In genomic region chr22:22513619-22514018, GRCh38 we compare ENCODE assay signal across 26 cellular contexts. TPM values are rescaled to one million over a fixed set of nuclear protein-coding genes. Genes with fewer than 3 reads are reported as not detected.
DNase-seq lines count a peak whose midpoint lies in the region; ATAC-seq, FAIRE-seq and TF ChIP-seq lines count a peak whose summit lies in the region.
"Had no signal": no experiment of that assay in that cellular context is flagged by ENCODE, and none has a peak within 500 bp of the region (broad histone marks: within the 10 kb centered on the region; RNA-seq: fewer than 3 reads in every experiment).

No MANE protein-coding gene starts in this region.

- H3K4me3 ChIP-seq in K562, result no peak overlapping the region
- H3K4me3 ChIP-seq: BLaER1, GM12878 had no signal

- H3K36me3 ChIP-seq in K562 (ENCODE audit: control insufficient read depth, insufficient read depth, low read length), result peaks cover 39% of the 10 kb centered on the region
- H3K36me3 ChIP-seq: BE2C, BLaER1 had no signal

- no peak for FAIRE-seq in K562 (lab: Jason Lieb, UNC)
- FAIRE-seq: A204.1, GM12878, GM18507 had no signal

- no peaks in the 10 kb centered on the region for H4K20me1 ChIP-seq in K562 (replicated peaks; ENCODE audit: control insufficient read depth, insufficient read depth, low read length)
- H4K20me1 ChIP-seq: BLaER1 had no signal

- TF ChIP-seq RAD21 in K562 (CRISPR knock-in tag; conservative IDR thresholded peaks at IDR 0.05 in 1 of 2, IDR thresholded peaks at IDR 0.05 in 1 of 2), result no peak

- no peak overlapping the region for H3K4me2 ChIP-seq in K562 (ENCODE audit: insufficient read depth, low read length)
- H3K4me2 ChIP-seq: BLaER1 had no signal

- TF ChIP-seq CTCF in K562 (IDR thresholded peaks at IDR 0.05 in 2 of 3, conservative IDR thresholded peaks at IDR 0.05 in 1 of 3; ENCODE audit: insufficient read depth in 2 of 3, low read depth in 1 of 3, low read length in 3 of 3) (no peak), neural crest cell (conservative IDR thresholded peaks at IDR 0.05) (no peak)

- H3K27me3 ChIP-seq in K562 (ENCODE audit: control insufficient read depth in 2 of 2, insufficient read depth in 2 of 2, low read length in 2 of 2), result no peaks in the 10 kb centered on the region
- H3K27me3 ChIP-seq: BLaER1 had no signal

- WGBS in K562 (ENCODE audit: insufficient coverage, low coverage, missing lambda C conversion rate), result 87% methylated on average over 2 of the region's 2 CpGs

- peak overlapping the region; percentile 12 for H3K4me3 Mint-ChIP-seq in neural crest cell
- H3K4me3 Mint-ChIP-seq: CD14-positive monocyte; CD4-positive, alpha-beta memory T cell; CD4-positive, CD25-positive, alpha-beta regulatory T cell had no signal

- peaks cover 12% of the 10 kb centered on the region for H3K79me2 ChIP-seq in K562 (ENCODE audit: control insufficient read depth, insufficient read depth, low read length)

- no peak for TF ChIP-seq EP300 in K562 (IDR thresholded peaks at IDR 0.05; ENCODE audit: low read length)

- H3K9me3 ChIP-seq in K562 (replicated peaks; ENCODE audit: control insufficient read depth, insufficient read depth, low read depth, low read length), result peaks cover 23% of the 10 kb centered on the region
- H3K9me3 ChIP-seq: BE2C had no signal

- BruUV-seq in K562 (replicated peaks; lab: Mats Ljungman, UMichigan), result no TSS peak

- intact Hi-C loops in K562 (cut with micrococcal nuclease), result no loop called here

- no peak overlapping the region for H2AFZ ChIP-seq in K562 (ENCODE audit: low read depth, low read length)

- in situ Hi-C loops in K562 (cut with MboI), result no loop called here

- H3K27me3 Mint-ChIP-seq in neural crest cell (ENCODE audit: low read depth), result peaks cover 59% of the 10 kb centered on the region

- POLR2A ChIA-PET in K562 (lab: Yijun Ruan, JAX), result interaction anchor here (0.7 to 14.7 kb wide), 9 partner anchors 7 to 329 kb away, joined by 3 to 289 read pairs (median 4); partner anchors contain the start of gene ZNF280B

- H3K9me1 ChIP-seq in K562 (ENCODE audit: control insufficient read depth, insufficient read depth, low read length), result no peaks in the 10 kb centered on the region

- TF ChIP-seq POLR2A in K562 (conservative IDR thresholded peaks at IDR 0.05), result no peak

- H3K27ac Mint-ChIP-seq in neural crest cell (ENCODE audit: unreplicated experiment), result no peak overlapping the region
- H3K27ac Mint-ChIP-seq: CD14-positive monocyte; CD4-positive, alpha-beta memory T cell; CD4-positive, CD25-positive, alpha-beta regulatory T cell; CD8-positive, alpha-beta memory T cell had no signal

- H3K4me1 Mint-ChIP-seq in neural crest cell, result no peaks in the 10 kb centered on the region

- H3K27ac ChIP-seq in K562 (ENCODE audit: extremely low read depth, low read depth, low read length), result no peak overlapping the region
- H3K27ac ChIP-seq: BLaER1 had no signal

- no peak overlapping the region for H3K9ac ChIP-seq in K562 (ENCODE audit: insufficient read depth in 1 of 2, low read depth in 2 of 2, low read length in 2 of 2)
- H3K9ac ChIP-seq: BLaER1 had no signal

- H3K9me3 Mint-ChIP-seq in neural crest cell, result peaks cover 3% of the 10 kb centered on the region

- peaks cover 4% of the 10 kb centered on the region for H3K36me3 Mint-ChIP-seq in neural crest cell (ENCODE audit: low read depth)
- H3K36me3 Mint-ChIP-seq: CD14-positive monocyte; CD4-positive, CD25-positive, alpha-beta regulatory T cell had no signal

- peaks cover 6 to 9% of the 10 kb centered on the region in 2 experiments; a peak in 4 of 5 replicates for H3K4me1 ChIP-seq in K562 (replicated peaks in 1 of 2; ENCODE audit: control insufficient read depth in 2 of 2, insufficient read depth in 2 of 2, low read length in 2 of 2)
- H3K4me1 ChIP-seq: BE2C had no signal

- CTCF ChIA-PET in K562 (lab: Yijun Ruan, JAX; ENCODE audit: low intra/inter-chr PET ratio), result interaction anchor here (0.7 kb wide), 1 partner anchor 76 kb away, joined by 4 read pairs; no protein-coding TSS in a partner anchor

- DNase-seq in K562 (ENCODE audit: extremely low read depth in 1 of 4, low spot score in 3 of 4), result no peak
- DNase-seq in neural crest cell (ENCODE audit: low read depth, low spot score), result no peak
- DNase-seq in NCI-H187 (lab: John Stamatoyannopoulos, UW), result no peak
- no peak for DNase-seq in SW480 (ENCODE audit: low spot score)
- DNase-seq: 8988T; ACHN; BE2C; C1 segment of cervical spinal cord; CD4-positive, alpha-beta memory T cell; CD4-positive, CD25-positive, alpha-beta regulatory T cell; CD8-positive, alpha-beta memory T cell; COR-L47; DMS 273 treated with DMSO at 0.1 percent for 48 hours; DMS153; DMS53; DND-41; EL; GDM1 had no signal

- ATAC-seq in K562 (no peak), HG03460 (IDR thresholded peaks at IDR 0.05; ENCODE audit: unreplicated experiment) (no peak)
- ATAC-seq: GM12878 had no signal

TF ChIP-seq in K562, 482 proteins besides CTCF, POLR2A, EP300 and RAD21 (continues in another document):
- TF ChIP-seq TGIF2 (CRISPR knock-in tag; IDR thresholded peaks at IDR 0.05), result 0 out of 2 replicates have a peak, but pooled peaks have one; percentile 63
- no peak for TF ChIP-seq PTTG1 (tag; IDR thresholded peaks at IDR 0.05; ENCODE audit: low read depth)

RNA-seq across cellular contexts. Expression of gene ZNF280B, which starts 5.1 kb away (rescaled TPM):
- total RNA-seq in K562 (2011; cell fraction: chromatin; rRNA removed; ENCODE audit: low replicate concordance), result 24.8 and 77.6 TPM in 2 replicates
- 23.0 and 29.5 TPM in 2 replicates for total RNA-seq in K562 (2011; cell fraction: nucleolus; rRNA removed)
- total RNA-seq in K562 (2011; cell fraction: nucleoplasm; rRNA removed), result 45.8 and 57.4 TPM in 2 replicates
- total RNA-seq in K562 (2014; rRNA removed) (7.7 and 8.4 TPM in 2 replicates), K562 (2014; rRNA removed; fragmentation: Illumina TruSeq; extraction: Trizol) (17.1 and 20.5 TPM in 2 replicates), K562 (2015; rRNA removed; fragmentation: Illumina TruSeq; extraction: Trizol) (19.6 and 20.7 TPM in 2 replicates), K562 (2021) (18.7 and 20.0 TPM in 2 replicates), neural crest cell (7.3 and 8.6 TPM in 2 replicates)
- polyA plus RNA-seq in K562 (2011; rRNA removed) (27.5 TPM in 2 replicates), K562 (2014; fragmentation: Illumina TruSeq; extraction: Trizol) (14.1 and 18.0 TPM in 2 replicates), K562 (2014; fragmentation: Nextera tagmentation; extraction: Ambion mirVana) (10 to 100 TPM; 24.0 to 29.9 TPM), K562 (2014; rRNA removed) (11.7 and 13.5 TPM in 2 replicates)
- polyA plus RNA-seq in K562 (2011; cell fraction: cytosol; rRNA removed), result 8.2 and 20.0 TPM in 2 replicates
- polyA plus RNA-seq in K562 (2011; cell fraction: nucleus; rRNA removed), result 21.5 and 27.4 TPM in 2 replicates
- polyA plus RNA-seq in K562 (2012), result 7.6 and 9.8 TPM in 2 replicates
- 88.0 and 103 TPM in 2 replicates for polyA minus RNA-seq in K562 (2011; rRNA and poly(A)+ RNA removed)
- 22.2 and 28.7 TPM in 2 replicates for polyA minus RNA-seq in K562 (2011; cell fraction: cytosol; rRNA and poly(A)+ RNA removed)
- 24.2 and 40.0 TPM in 2 replicates for polyA minus RNA-seq in K562 (2011; cell fraction: nucleus; rRNA and poly(A)+ RNA removed)
- polyA plus RNA-seq: CD14-positive monocyte had no signal

RNA-seq across cellular contexts. Expression of gene ZNF280A, which starts 6.5 kb away (rescaled TPM):
- 19.9 and 41.5 TPM in 2 replicates for total RNA-seq in K562 (2011; cell fraction: chromatin; rRNA removed; ENCODE audit: low replicate concordance)
- 18.2 and 19.2 TPM in 2 replicates for total RNA-seq in K562 (2011; cell fraction: nucleolus; rRNA removed)
- 14.1 and 20.2 TPM in 2 replicates for total RNA-seq in K562 (2011; cell fraction: nucleoplasm; rRNA removed)
- 19.0 and 19.8 TPM in 2 replicates for total RNA-seq in K562 (2014; rRNA removed)
- total RNA-seq in K562 (2014; rRNA removed; fragmentation: Illumina TruSeq; extraction: Trizol), result 36.3 and 37.4 TPM in 2 replicates
- total RNA-seq in K562 (2015; rRNA removed; fragmentation: Illumina TruSeq; extraction: Trizol), result 35.8 and 38.2 TPM in 2 replicates
- total RNA-seq in K562 (2021), result 23.4 and 24.4 TPM in 2 replicates
- polyA plus RNA-seq in K562 (2011; rRNA removed), result 20.8 and 23.4 TPM in 2 replicates
- polyA plus RNA-seq in K562 (2011; cell fraction: cytosol; rRNA removed), result 5.9 and 10.8 TPM in 2 replicates
- polyA plus RNA-seq in K562 (2011; cell fraction: nucleus; rRNA removed), result 9.1 and 16.6 TPM in 2 replicates
- 18.8 and 30.8 TPM in 2 replicates for polyA plus RNA-seq in K562 (2012)
- polyA plus RNA-seq in K562 (2014; fragmentation: Illumina TruSeq; extraction: Trizol), result 33.4 and 40.8 TPM in 2 replicates
- 10 to 100 TPM; 28.6 to 38.6 TPM for polyA plus RNA-seq in K562 (2014; fragmentation: Nextera tagmentation; extraction: Ambion mirVana)
- polyA plus RNA-seq in K562 (2014; rRNA removed), result 21.8 and 23.6 TPM in 2 replicates
- polyA minus RNA-seq in K562 (2011; rRNA and poly(A)+ RNA removed), result 24.3 and 38.9 TPM in 2 replicates
- polyA minus RNA-seq in K562 (2011; cell fraction: cytosol; rRNA and poly(A)+ RNA removed), result 8.9 and 9.6 TPM in 2 replicates
- 8.9 and 22.7 TPM in 2 replicates for polyA minus RNA-seq in K562 (2011; cell fraction: nucleus; rRNA and poly(A)+ RNA removed)
- not detected in 2 replicates for total RNA-seq in neural crest cell
- total RNA-seq: A673; CD4-positive, alpha-beta memory T cell; CD4-positive, CD25-positive, alpha-beta regulatory T cell; CD8-positive, alpha-beta memory T cell had no signal
- polyA plus RNA-seq: AG04450; CD14-positive monocyte; CD4-positive, alpha-beta memory T cell; CD4-positive, CD25-positive, alpha-beta regulatory T cell; CD8-positive, alpha-beta memory T cell had no signal

RNA-seq across cellular contexts. Expression of gene PRAME, which starts 45.4 kb away (rescaled TPM):
- 1,035 and 1,246 TPM in 2 replicates for total RNA-seq in K562 (2011; cell fraction: chromatin; rRNA removed; ENCODE audit: low replicate concordance)
- 1,013 and 1,088 TPM in 2 replicates for total RNA-seq in K562 (2011; cell fraction: nucleolus; rRNA removed)
- total RNA-seq in K562 (2011; cell fraction: nucleoplasm; rRNA removed), result 943 and 1,014 TPM in 2 replicates
- total RNA-seq in K562 (2014; rRNA removed) (968 and 1,107 TPM in 2 replicates), K562 (2014; rRNA removed; fragmentation: Illumina TruSeq; extraction: Trizol) (993 and 1,024 TPM in 2 replicates), K562 (2015; rRNA removed; fragmentation: Illumina TruSeq; extraction: Trizol) (1,048 and 1,089 TPM in 2 replicates), K562 (2021) (1,138 and 1,201 TPM in 2 replicates), neural crest cell (0.21 and 0.52 TPM in 2 replicates)
- polyA plus RNA-seq in K562 (2011; rRNA removed) (2,141 and 2,474 TPM in 2 replicates), K562 (2014; fragmentation: Illumina TruSeq; extraction: Trizol) (1,536 and 1,589 TPM in 2 replicates), K562 (2014; fragmentation: Nextera tagmentation; extraction: Ambion mirVana) (1,000 to 10,000 TPM in 1 of 2 experiments, 100 to 1,000 TPM in 1; 662 to 1,142 TPM), K562 (2014; rRNA removed) (1,519 and 1,644 TPM in 2 replicates)
- polyA plus RNA-seq in K562 (2011; cell fraction: cytosol; rRNA removed), result 2,488 and 2,726 TPM in 2 replicates
- polyA plus RNA-seq in K562 (2011; cell fraction: nucleus; rRNA removed), result 3,679 and 4,057 TPM in 2 replicates
- polyA plus RNA-seq in K562 (2012), result 1,108 and 1,453 TPM in 2 replicates
- polyA minus RNA-seq in K562 (2011; rRNA and poly(A)+ RNA removed), result 1,022 and 1,144 TPM in 2 replicates
- polyA minus RNA-seq in K562 (2011; cell fraction: cytosol; rRNA and poly(A)+ RNA removed), result 512 and 653 TPM in 2 replicates
- polyA minus RNA-seq in K562 (2011; cell fraction: nucleus; rRNA and poly(A)+ RNA removed), result 275 and 419 TPM in 2 replicates
- total RNA-seq: CD4-positive, alpha-beta memory T cell; CD4-positive, CD25-positive, alpha-beta regulatory T cell; CD8-positive, alpha-beta memory T cell had no signal
- polyA plus RNA-seq: CD14-positive monocyte; CD4-positive, alpha-beta memory T cell; CD4-positive, CD25-positive, alpha-beta regulatory T cell; CD8-positive, alpha-beta memory T cell had no signal

Comparison
In these comparisons a context has a peak if more than half of its experiments do, and no peak if none do; other contexts are left out.
1. RNA of gene ZNF280A, which starts 6.5 kb away (total RNA-seq): 14.1 to 41.5 TPM in K562; not detected in neural crest cell; every median in the first group is over 10 times any median in the second.
2. RNA of gene PRAME, which starts 45.4 kb away (total RNA-seq): 943 to 1,246 TPM in K562; 0.21 to 0.52 TPM in neural crest cell; every median in the first group is over 100 times any median in the second.